1 cellular context compared by ENCODE assay signal in genomic region chr4:122139139-122139538, GRCh38.
A peak's percentile ranks its signal among the peaks of the same experiment; 100 is the strongest.
TF ChIP-seq lines count a peak whose summit lies in the region.

No MANE protein-coding gene starts in this region.

TF ChIP-seq in K562, 482 proteins besides CTCF, POLR2A, EP300 and RAD21:
- TF ChIP-seq, protein P1, sequence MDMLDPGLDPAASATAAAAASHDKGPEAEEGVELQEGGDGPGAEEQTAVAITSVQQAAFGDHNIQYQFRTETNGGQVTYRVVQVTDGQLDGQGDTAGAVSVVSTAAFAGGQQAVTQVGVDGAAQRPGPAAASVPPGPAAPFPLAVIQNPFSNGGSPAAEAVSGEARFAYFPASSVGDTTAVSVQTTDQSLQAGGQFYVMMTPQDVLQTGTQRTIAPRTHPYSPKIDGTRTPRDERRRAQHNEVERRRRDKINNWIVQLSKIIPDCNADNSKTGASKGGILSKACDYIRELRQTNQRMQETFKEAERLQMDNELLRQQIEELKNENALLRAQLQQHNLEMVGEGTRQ (CRISPR knock-in tag; IDR thresholded peaks at IDR 0.05) = no peak
- TF ChIP-seq ZC3H11A (IDR thresholded peaks at IDR 0.05; ENCODE audit: low read depth, low read length) (no peak), ZNF431 (CRISPR knock-in tag; IDR thresholded peaks at IDR 0.05) (peak; percentile 90)
